In genomic region chr2:62415019-62415431, GRCh38 we compare ENCODE assay signal across 9 cellular contexts.
DNase-seq lines count a peak whose midpoint lies in the region; ATAC-seq and TF ChIP-seq lines count a peak whose summit lies in the region.
"Had no signal": no experiment of that assay in that cellular context is flagged by ENCODE, and none has a peak within 500 bp of the region (broad histone marks: within the 10 kb centered on the region; RNA-seq: fewer than 3 reads in every experiment).

No MANE protein-coding gene starts in this region.

- H3K4me3 ChIP-seq in GM12864 (ENCODE audit: low read depth, low read length) (peak overlapping the region; percentile 11; the same call in 1 of the 2 replicates), psoas muscle (no peak overlapping the region)

- intact Hi-C loops in psoas muscle (cut with DNase I), result loop anchor here in 1 of 2 donors (10.0 kb wide), 2 partner anchors 220 to 420 kb away; partner anchors contain the start of gene B3GNT2

- 40 to 59% (median 43%) methylated on average over 4 of the region's 4 CpGs for WGBS in psoas muscle, 3 donors

- H3K4me1 ChIP-seq in psoas muscle, result peaks cover 4% of the 10 kb centered on the region

- no peak overlapping the region for H3K27ac ChIP-seq in psoas muscle

- DNase-seq in GM12864 (ENCODE audit: low read depth) (peak; percentile 78), amniotic stem cell (lab: John Stamatoyannopoulos, UW) (no peak), psoas muscle (no peak), GM19238 (ENCODE audit: insufficient read length, low spot score) (no peak)
- no peak for DNase-seq in activated effector memory CD4-positive, alpha-beta T cell treated with Interleukin-2 at 50 U/mL for 16 hours
- DNase-seq: aorta had no signal

- no peaks in the 10 kb centered on the region for H3K36me3 ChIP-seq in psoas muscle (ENCODE audit: insufficient read depth in 1 of 2, low read depth in 1 of 2)

- no peaks in the 10 kb centered on the region for H3K27me3 ChIP-seq in psoas muscle (ENCODE audit: insufficient read depth in 3 of 3, low read length in 2 of 3)

- TF ChIP-seq CTCF in GM12864 (IDR thresholded peaks at IDR 0.05; ENCODE audit: low read depth, low read length, missing control alignments) (no peak), psoas muscle (IDR thresholded peaks at IDR 0.05) (no peak)

- ATAC-seq in GM19468 (IDR thresholded peaks at IDR 0.05; ENCODE audit: extremely low read depth, unreplicated experiment), result peak; percentile 54
- ATAC-seq in HG03354 (IDR thresholded peaks at IDR 0.05; ENCODE audit: poor library complexity, severe bottlenecking, unreplicated experiment), result peak; percentile 87
- ATAC-seq in esophagus mucosa, result peak; percentile 38
- no peak for ATAC-seq in psoas muscle

- H3K9me3 ChIP-seq in psoas muscle, result no peaks in the 10 kb centered on the region

Comparison
In these comparisons a context has a peak if more than half of its experiments do, and no peak if none do; other contexts are left out.
1. ATAC-seq: peak in GM19468 (single experiment), HG03354 (single experiment) and esophagus mucosa (single experiment); none in psoas muscle (0 of 4).